ENCODE assay signal across 18 cellular contexts in genomic region chr2:224781400-224781799, GRCh38.
DNase-seq lines count a peak whose midpoint lies in the region; ATAC-seq and TF ChIP-seq lines count a peak whose summit lies in the region.
"Had no signal": no experiment of that assay in that cellular context is flagged by ENCODE, and none has a peak within 500 bp of the region (broad histone marks: within the 10 kb centered on the region; RNA-seq: fewer than 3 reads in every experiment).

No MANE protein-coding gene starts in this region.

- TF ChIP-seq CTCF in CD4-positive, alpha-beta T cell (IDR thresholded peaks at IDR 0.05) = no peak

- CTCF ChIA-PET in CD4-positive, alpha-beta T cell (lab: Charles Lee) = no interaction called here

- H3K4me3 Mint-ChIP-seq in CD4-positive, alpha-beta T cell = no peak overlapping the region

- intact Hi-C loops in CD4-positive, alpha-beta T cell (cut with DNase I, micrococcal nuclease) = loop anchor here in 1 of 2 experiments (5.0 kb wide), 1 partner anchor 881 kb away; no protein-coding TSS in a partner anchor

- H3K27ac ChIP-seq in CD4-positive, alpha-beta T cell (ENCODE audit: low read depth, low read length) = peak overlapping the region; percentile 5
- H3K27ac ChIP-seq: BLaER1, right atrium auricular region, upper lobe of left lung had no signal

- H3K27ac Mint-ChIP-seq in CD4-positive, alpha-beta T cell = peak overlapping the region; percentile 11
- H3K27ac Mint-ChIP-seq: activated naive CD4-positive, alpha-beta T cell treated with anti-CD3 and anti-CD28 coated beads, Interleukin-2, amount 50 U/mL, for 72 hours had no signal

- H3K27me3 Mint-ChIP-seq in CD4-positive, alpha-beta T cell = no peaks in the 10 kb centered on the region

- no peaks in the 10 kb centered on the region for H3K27me3 ChIP-seq in CD4-positive, alpha-beta T cell (ENCODE audit: control insufficient read depth, insufficient read depth, low read length)
- H3K27me3 ChIP-seq: BLaER1, right atrium auricular region, upper lobe of left lung had no signal

- POLR2A ChIA-PET in CD4-positive, alpha-beta T cell (lab: Charles Lee) = interaction anchor here (0.6 to 1.4 kb wide), 3 partner anchors 71 to 223 kb away, joined by 3 read pairs; no protein-coding TSS in a partner anchor

- H3K36me3 Mint-ChIP-seq in CD4-positive, alpha-beta T cell (ENCODE audit: low read depth) = peaks cover 76% of the 10 kb centered on the region

- ATAC-seq in CD4-positive, alpha-beta T cell (ENCODE audit: poor library complexity) = no peak
- peak; percentile 81 for ATAC-seq in GM18909 (IDR thresholded peaks at IDR 0.05; ENCODE audit: poor library complexity, unreplicated experiment)
- peak; percentile 68 for ATAC-seq in HG03460 (IDR thresholded peaks at IDR 0.05; ENCODE audit: unreplicated experiment)
- ATAC-seq: activated naive CD4-positive, alpha-beta T cell treated with anti-CD3 and anti-CD28 coated beads, Interleukin-2, amount 50 U/mL, for 72 hours; GM12878 had no signal

- H3K4me1 Mint-ChIP-seq in CD4-positive, alpha-beta T cell (ENCODE audit: low read depth) = peaks cover 8% of the 10 kb centered on the region

- no peaks in the 10 kb centered on the region for H3K9me3 ChIP-seq in CD4-positive, alpha-beta T cell (ENCODE audit: control insufficient read depth, low read length)
- H3K9me3 ChIP-seq: BLaER1, right atrium auricular region, upper lobe of left lung had no signal

- DNase-seq in CD4-positive, alpha-beta T cell = no peak
- DNase-seq in iris pigment epithelial cell (ENCODE audit: low read depth) (peak; percentile 30), cerebellum (ENCODE audit: low spot score) (no peak), C1 segment of cervical spinal cord (lab: John Stamatoyannopoulos, UW) (no peak), mesenteric fat pad (ENCODE audit: low spot score) (no peak), NCI-H1105 (lab: John Stamatoyannopoulos, UW) (no peak)
- DNase-seq: activated CD4-positive, alpha-beta T cell treated with anti-CD3 and anti-CD28 coated beads for 48 hours; erythroblast; head of caudate nucleus; NCI-H1694 treated with DMSO at 0.1 percent for 48 hours; NCI-H524 treated with DMSO at 0.1 percent for 48 hours; upper lobe of left lung had no signal

- H3K9me3 Mint-ChIP-seq in CD4-positive, alpha-beta T cell = no peaks in the 10 kb centered on the region
- H3K9me3 Mint-ChIP-seq: activated naive CD4-positive, alpha-beta T cell treated with anti-CD3 and anti-CD28 coated beads, Interleukin-2, amount 50 U/mL, for 72 hours had no signal
